Comparison of ENCODE assay signal across 8 cellular contexts in genomic region chr7:5679741-5680473, GRCh38.
DNase-seq lines count a peak whose midpoint lies in the region; ATAC-seq and TF ChIP-seq lines count a peak whose summit lies in the region.

No MANE protein-coding gene starts in this region.

- H3K9me3 Mint-ChIP-seq in endodermal cell: no peaks in the 10 kb centered on the region
- H3K9me3 Mint-ChIP-seq in activated T-cell treated with anti-CD3 and anti-CD28 coated beads, Interleukin-2, amount 50 U/mL, for 4 hours: no peaks in the 10 kb centered on the region

- H3K4me1 Mint-ChIP-seq in endodermal cell: peaks cover 26% of the 10 kb centered on the region
- H3K4me1 Mint-ChIP-seq in activated T-cell treated with anti-CD3 and anti-CD28 coated beads, Interleukin-2, amount 50 U/mL, for 4 hours (ENCODE audit: low read depth): peaks cover 60% of the 10 kb centered on the region

- no peaks in the 10 kb centered on the region for H3K27me3 ChIP-seq in endodermal cell (ENCODE audit: control insufficient read depth, insufficient read depth, low read length, poor library complexity, severe bottlenecking)

- peak; percentile 60 for TF ChIP-seq POLR2A in GM19099 (IDR thresholded peaks at IDR 0.05; ENCODE audit: extremely low read depth, insufficient read length, low read depth)

- WGBS in endodermal cell (ENCODE audit: insufficient coverage in 1 of 2, insufficient read length in 1 of 2), 2 experiments: 81 to 90% methylated on average over 12 to 19 of the region's 19 CpGs

- DNase-seq in endodermal cell (no peak), posterior vena cava (ENCODE audit: low spot score) (peak; percentile 88)
- no peak for DNase-seq in activated T-cell treated with anti-CD3 and anti-CD28 coated beads, Interleukin-2, amount 50 U/mL, for 4 hours
- DNase-seq in activated CD4-positive, alpha-beta T cell treated with anti-CD3 and anti-CD28 coated beads for 1 hour: no peak
- DNase-seq in stimulated activated CD4-positive, alpha-beta T cell treated with anti-CD3 and anti-CD28 coated beads, Interleukin-2, amount 100 ng/mL, for 24 hours: no peak

- peak overlapping the region; percentile 86 for H3K27ac Mint-ChIP-seq in endodermal cell

- H3K27me3 Mint-ChIP-seq in endodermal cell (ENCODE audit: insufficient read depth): no peaks in the 10 kb centered on the region
- no peaks in the 10 kb centered on the region for H3K27me3 Mint-ChIP-seq in activated T-cell treated with anti-CD3 and anti-CD28 coated beads, Interleukin-2, amount 50 U/mL, for 4 hours (ENCODE audit: low read depth)

- H3K9ac ChIP-seq in endodermal cell (ENCODE audit: extremely low read depth, low read length, poor library complexity, severe bottlenecking): no peak overlapping the region

- H3K9me3 ChIP-seq in endodermal cell (ENCODE audit: control insufficient read depth, low read length): no peaks in the 10 kb centered on the region

- no peak for TF ChIP-seq CTCF in endodermal cell (conservative IDR thresholded peaks at IDR 0.05)

- peaks cover 16% of the 10 kb centered on the region for H3K36me3 Mint-ChIP-seq in endodermal cell (ENCODE audit: low read depth)
- peaks cover 10% of the 10 kb centered on the region for H3K36me3 Mint-ChIP-seq in activated T-cell treated with anti-CD3 and anti-CD28 coated beads, Interleukin-2, amount 50 U/mL, for 4 hours (ENCODE audit: insufficient read depth)

- H3K4me3 ChIP-seq in endodermal cell (ENCODE audit: low read length): no peak overlapping the region

- intact Hi-C loops in posterior vena cava (cut with DNase I): loop anchor here in 1 of 2 donors (5.0 kb wide), 1 partner anchor 188 kb away; no protein-coding TSS in a partner anchor

- no peak overlapping the region for H3K27ac ChIP-seq in endodermal cell (ENCODE audit: low read depth, low read length)

- ATAC-seq in HG03196 (IDR thresholded peaks at IDR 0.05; ENCODE audit: unreplicated experiment) (peak; percentile 53), HG03354 (IDR thresholded peaks at IDR 0.05; ENCODE audit: poor library complexity, severe bottlenecking, unreplicated experiment) (no peak)
- no peak for ATAC-seq in activated T-cell treated with anti-CD3 and anti-CD28 coated beads, Interleukin-2, amount 50 U/mL, for 4 hours

- H3K4me3 Mint-ChIP-seq in endodermal cell: no peak overlapping the region
- H3K4me3 Mint-ChIP-seq in activated T-cell treated with anti-CD3 and anti-CD28 coated beads, Interleukin-2, amount 50 U/mL, for 4 hours: no peak overlapping the region

- peaks cover 23% of the 10 kb centered on the region for H3K36me3 ChIP-seq in endodermal cell (ENCODE audit: control insufficient read depth, insufficient read depth, low read length)

- H3K4me1 ChIP-seq in endodermal cell (ENCODE audit: control insufficient read depth, insufficient read depth, low read length): peaks cover 12% of the 10 kb centered on the region
